21 cellular contexts compared by ENCODE assay signal in the genomic region with DNA sequence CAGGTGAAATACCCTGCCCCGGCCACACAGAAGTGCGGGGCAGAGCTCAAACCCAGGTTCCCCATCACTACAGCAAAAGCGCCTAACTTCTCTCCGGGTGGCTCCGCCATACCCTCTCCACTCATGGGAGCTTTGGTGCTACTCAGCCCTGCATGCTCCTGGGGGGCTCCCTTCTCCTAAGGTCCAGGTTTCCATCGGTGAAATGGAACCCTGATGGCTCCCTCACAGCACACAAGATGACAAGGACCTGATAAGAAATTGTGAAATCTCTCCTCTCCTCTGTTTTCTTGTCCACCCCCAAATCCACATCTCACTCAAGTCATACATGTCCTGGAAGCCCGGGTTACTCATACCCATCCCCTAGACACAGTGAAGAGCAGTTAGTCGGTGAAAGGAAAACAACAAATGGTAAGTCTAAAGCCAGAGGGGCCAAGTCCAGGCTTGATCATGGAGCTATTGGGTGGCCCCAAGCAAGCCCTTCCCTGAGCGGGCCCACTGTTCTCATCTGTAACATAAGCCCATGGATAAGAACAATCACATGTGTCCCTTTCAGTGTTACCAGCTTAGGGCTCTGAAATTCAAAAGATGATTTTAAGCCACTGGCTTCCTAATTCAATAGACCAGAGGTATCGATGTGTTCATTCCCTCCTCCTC.
A peak's percentile ranks its signal among the peaks of the same experiment; 100 is the strongest.
DNase-seq lines count a peak whose midpoint lies in the region; ATAC-seq, FAIRE-seq and TF ChIP-seq lines count a peak whose summit lies in the region.
"Had no signal": no experiment of that assay in that cellular context is flagged by ENCODE, and none has a peak within 500 bp of the region (broad histone marks: within the 10 kb centered on the region; RNA-seq: fewer than 3 reads in every experiment).

No MANE protein-coding gene starts in this region.

- DNase-seq in MCF 10A (ENCODE audit: unreplicated experiment) (peak; percentile 25), breast epithelium (ENCODE audit: low spot score in 2 of 2) (no peak), RWPE2 (ENCODE audit: low spot score) (peak; percentile 38), lower leg skin (ENCODE audit: low spot score in 2 of 2) (peak; percentile 11 to 78), type B pancreatic cell (ENCODE audit: extremely low spot score, unreplicated experiment) (peak; percentile 15), D721Med (ENCODE audit: insufficient read length, low spot score) (no peak), MM.1S (no peak), NCI-H187 treated with DMSO at 0.1 percent for 48 hours (lab: John Stamatoyannopoulos, UW) (no peak)
- DNase-seq: DMS79, NCI-H1417 treated with DMSO at 0.1 percent for 48 hours, NCI-H2029 treated with DMSO at 0.1 percent for 48 hours, NCI-H2171, NCI-H446, NCI-H526 treated with DMSO at 0.1 percent for 48 hours, SHP77 had no signal

- POLR2A ChIA-PET in MCF 10A (lab: Yijun Ruan, JAX): interaction anchor here (0.6 to 3.4 kb wide), 10 partner anchors 28 to 976 kb away, joined by 3 to 36 read pairs (median 6); no protein-coding TSS in a partner anchor

- H3K4me1 Mint-ChIP-seq in MCF 10A (ENCODE audit: insufficient read depth, unreplicated experiment) (peaks cover 53% of the 10 kb centered on the region), type B pancreatic cell (ENCODE audit: unreplicated experiment) (peaks cover 3% of the 10 kb centered on the region)

- no peaks in the 10 kb centered on the region for H4K20me1 ChIP-seq in MM.1S (ENCODE audit: insufficient read depth, low read length)

- no peaks in the 10 kb centered on the region for H3K79me2 ChIP-seq in MM.1S (ENCODE audit: low read length)

- no peaks in the 10 kb centered on the region for H3F3A ChIP-seq in MM.1S (ENCODE audit: insufficient read depth, low read length)

- FAIRE-seq in D721Med (lab: Jason Lieb, UNC): no peak
- FAIRE-seq: GM12892, GM18507, K562 had no signal

- H3K27ac ChIP-seq in breast epithelium (no peak overlapping the region), RWPE2 (ENCODE audit: poor library complexity, severe bottlenecking) (peak overlapping the region; percentile 56), MM.1S (ENCODE audit: low read length) (no peak overlapping the region)
- H3K27ac ChIP-seq: Peyer's patch, SK-N-MC had no signal

- no peak overlapping the region for H3K9ac ChIP-seq in MM.1S (ENCODE audit: low read length)

- no TSS peak for BruUV-seq in MCF 10A (replicated peaks; lab: Mats Ljungman, UMichigan)

- H3K4me2 ChIP-seq in MM.1S (ENCODE audit: low read depth, low read length): no peak overlapping the region

- no peak for TF ChIP-seq CTCF in MCF 10A (IDR thresholded peaks at IDR 0.05; ENCODE audit: unreplicated experiment)
- no peak for TF ChIP-seq CTCF in breast epithelium (IDR thresholded peaks at IDR 0.05)
- TF ChIP-seq CTCF in RWPE2 (IDR thresholded peaks at IDR 0.05; ENCODE audit: poor library complexity, severe bottlenecking): no peak
- TF ChIP-seq CTCF in lower leg skin (IDR thresholded peaks at IDR 0.05): no peak
- TF ChIP-seq CTCF in type B pancreatic cell (conservative IDR thresholded peaks at IDR 0.05): no peak
- no peak for TF ChIP-seq CTCF in D721Med (IDR thresholded peaks at IDR 0.05; ENCODE audit: insufficient read depth, missing control alignments)
- no peak for TF ChIP-seq CTCF in MM.1S (IDR thresholded peaks at IDR 0.05; ENCODE audit: low read length)

- no peak for ATAC-seq in RWPE2 (ENCODE audit: low read depth)
- ATAC-seq: K562 had no signal

- H3K9me3 Mint-ChIP-seq in MCF 10A (ENCODE audit: unreplicated experiment): no peaks in the 10 kb centered on the region
- H3K9me3 Mint-ChIP-seq in type B pancreatic cell: no peaks in the 10 kb centered on the region

- no peak overlapping the region for H3K4me3 ChIP-seq in breast epithelium
- no peak overlapping the region for H3K4me3 ChIP-seq in RWPE2 (ENCODE audit: severe bottlenecking)
- H3K4me3 ChIP-seq in lower leg skin (ENCODE audit: low read depth, poor library complexity, severe bottlenecking): no peak overlapping the region
- no peak overlapping the region for H3K4me3 ChIP-seq in MM.1S (ENCODE audit: low read length)
- H3K4me3 ChIP-seq: K562, Peyer's patch, SK-N-MC had no signal

- CTCF ChIA-PET in MCF 10A (lab: Yijun Ruan, JAX): interaction anchor here (0.6 to 1.4 kb wide), 5 partner anchors 10 to 317 kb away, joined by 3 to 5 read pairs (median 3); partner anchors contain the start of gene BCL11B

- H3K4me3 Mint-ChIP-seq in MCF 10A (ENCODE audit: unreplicated experiment): peak overlapping the region; percentile 25
- no peak overlapping the region for H3K4me3 Mint-ChIP-seq in type B pancreatic cell
- H3K4me3 Mint-ChIP-seq: HFFc6 had no signal

- H2AFZ ChIP-seq in MM.1S (ENCODE audit: low read length): no peak overlapping the region

- H3K27me3 Mint-ChIP-seq in MCF 10A (ENCODE audit: insufficient read depth, unreplicated experiment): peaks cover 10% of the 10 kb centered on the region
- H3K27me3 Mint-ChIP-seq in type B pancreatic cell: peaks cover 7% of the 10 kb centered on the region

- TF ChIP-seq POLR2A in breast epithelium (IDR thresholded peaks at IDR 0.05) (no peak), lower leg skin (IDR thresholded peaks at IDR 0.05) (no peak)

- no peak overlapping the region for H3K27ac Mint-ChIP-seq in MCF 10A (ENCODE audit: low read depth, unreplicated experiment)
- no peak overlapping the region for H3K27ac Mint-ChIP-seq in type B pancreatic cell
- H3K27ac Mint-ChIP-seq: HFFc6 had no signal

- H3K9me2 ChIP-seq in MM.1S (replicated peaks; ENCODE audit: insufficient read depth, low read length): no peaks in the 10 kb centered on the region

- H3K4me1 ChIP-seq in breast epithelium (peaks cover 0 to 4% of the 10 kb centered on the region in 2 donors), RWPE2 (ENCODE audit: insufficient read depth, poor library complexity, severe bottlenecking) (peaks cover 44% of the 10 kb centered on the region), MM.1S (ENCODE audit: low read length) (no peaks in the 10 kb centered on the region)
- H3K4me1 ChIP-seq: Peyer's patch had no signal

- intact Hi-C loops in MCF 10A (cut with micrococcal nuclease): loop anchor here (10.0 kb wide), 1 partner anchor 820 kb away; no protein-coding TSS in a partner anchor
- intact Hi-C loops in breast epithelium (cut with DNase I; ENCODE audit: low total_unique reads): no loop called here
- intact Hi-C loops in lower leg skin (cut with DNase I; ENCODE audit: low total_unique reads): no loop called here

- 93 to 97% methylated on average over 10 of the region's 10 CpGs for WGBS in lower leg skin, 2 donors

- no peaks in the 10 kb centered on the region for H3K27me3 ChIP-seq in breast epithelium
- H3K27me3 ChIP-seq in RWPE2 (ENCODE audit: insufficient read depth, poor library complexity, severe bottlenecking): no peaks in the 10 kb centered on the region
- no peaks in the 10 kb centered on the region for H3K27me3 ChIP-seq in MM.1S (replicated peaks; ENCODE audit: insufficient read depth, low read length)
- H3K27me3 ChIP-seq: Peyer's patch had no signal

- H3K9me3 ChIP-seq in breast epithelium: no peaks in the 10 kb centered on the region
- no peaks in the 10 kb centered on the region for H3K9me3 ChIP-seq in RWPE2 (ENCODE audit: severe bottlenecking)
- no peaks in the 10 kb centered on the region for H3K9me3 ChIP-seq in MM.1S (replicated peaks; ENCODE audit: insufficient read depth, low read length)
- H3K9me3 ChIP-seq: Peyer's patch had no signal

- H3K36me3 ChIP-seq in breast epithelium (no peaks in the 10 kb centered on the region), RWPE2 (ENCODE audit: low read depth) (no peaks in the 10 kb centered on the region), MM.1S (replicated peaks; ENCODE audit: insufficient read depth, low read length) (no peaks in the 10 kb centered on the region)
- H3K36me3 ChIP-seq: Peyer's patch had no signal

- H3K36me3 Mint-ChIP-seq in MCF 10A (ENCODE audit: insufficient read depth, unreplicated experiment): no peaks in the 10 kb centered on the region
- H3K36me3 Mint-ChIP-seq in type B pancreatic cell: no peaks in the 10 kb centered on the region

Comparison
In these comparisons a context has a peak if more than half of its experiments do, and no peak if none do; other contexts are left out.
1. DNase-seq: peak in MCF 10A (single experiment), RWPE2 (single experiment), lower leg skin (2 of 2) and type B pancreatic cell (single experiment); none in breast epithelium (0 of 2), D721Med (single experiment), MM.1S (single experiment) and NCI-H187 treated with DMSO at 0.1 percent for 48 hours (single experiment).